Comparison of ENCODE assay signal across 11 cellular contexts in genomic region chr14:92049781-92050180, GRCh38.
"Had no signal": no experiment of that assay in that cellular context is flagged by ENCODE, and none has a peak within 500 bp of the region (broad histone marks: within the 10 kb centered on the region; RNA-seq: fewer than 3 reads in every experiment).

No MANE protein-coding gene starts in this region.

- H3K9ac ChIP-seq: GM23248 had no signal

- H3K9me3 ChIP-seq: HAP-1 had no signal

- DNase-seq: GM23248, GOT3, H7, H9, HCEC 1CT, HFFc6 had no signal

- H2AFZ ChIP-seq: GM23248, GM23338 had no signal

- ATAC-seq: GM23338, HCT116 had no signal

- H3K4me2 ChIP-seq: GM23338 had no signal

- H3K4me3 ChIP-seq: GM23248, GM23338, HAP-1 had no signal

- H3K36me3 ChIP-seq: HAP-1 had no signal

- FAIRE-seq: H1, H54 had no signal

- H3K27ac ChIP-seq: GM23248 had no signal
